Comparison of ENCODE assay signal across 9 cellular contexts in the genomic region with DNA sequence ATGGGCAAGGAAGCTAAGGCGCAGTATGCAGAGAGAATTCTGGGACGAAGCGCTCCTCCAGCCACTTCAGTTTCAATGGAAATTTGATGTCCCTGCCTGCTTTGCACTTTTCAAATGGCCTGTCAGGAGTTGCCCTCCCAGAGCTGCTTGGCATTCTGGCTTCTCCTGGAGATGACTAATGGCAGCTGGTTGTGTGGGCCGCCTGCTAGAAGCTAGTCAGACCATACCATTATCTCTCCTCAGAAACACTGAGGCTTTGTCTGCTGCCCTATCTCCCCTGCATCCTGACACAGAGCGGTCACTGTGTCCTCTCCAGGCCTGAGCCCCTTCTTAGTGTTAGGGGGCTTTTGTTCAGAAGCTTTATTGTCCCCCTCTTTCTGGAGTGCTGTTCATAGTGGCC.
DNase-seq lines count a peak whose midpoint lies in the region; ATAC-seq and TF ChIP-seq lines count a peak whose summit lies in the region.
"Had no signal": no experiment of that assay in that cellular context is flagged by ENCODE, and none has a peak within 500 bp of the region (broad histone marks: within the 10 kb centered on the region; RNA-seq: fewer than 3 reads in every experiment).

No MANE protein-coding gene starts in this region.

- POLR2A ChIA-PET in SK-N-SH (lab: Yijun Ruan, JAX) = no interaction called here
- POLR2A ChIA-PET in naive thymus-derived CD8-positive, alpha-beta T cell (lab: Charles Lee) = no interaction called here

- peaks cover 25% of the 10 kb centered on the region for H3K36me3 Mint-ChIP-seq in GM23338 (ENCODE audit: low read depth)
- peaks cover 0 to 5% (median 0%) of the 10 kb centered on the region in 3 donors for H3K36me3 Mint-ChIP-seq in naive thymus-derived CD8-positive, alpha-beta T cell

- ATAC-seq in GM23338 (peak; percentile 66), HG03159 (IDR thresholded peaks at IDR 0.05; ENCODE audit: unreplicated experiment) (no peak)
- ATAC-seq in naive thymus-derived CD8-positive, alpha-beta T cell = no peak

- no peak for DNase-seq in GM23338 (ENCODE audit: low spot score)
- no peak for DNase-seq in SK-N-SH
- DNase-seq in fibroblast of villous mesenchyme (ENCODE audit: low read depth) = peak; percentile 36
- peak; percentile 98 for DNase-seq in pons (ENCODE audit: low spot score)
- DNase-seq in stimulated activated CD8-positive, alpha-beta memory T cell treated with anti-CD3 and anti-CD28 coated beads, Interleukin-4, amount 100 ng/mL, for 48 hours = no peak
- DNase-seq in activated naive CD4-positive, alpha-beta T cell (lab: John Stamatoyannopoulos, UW) = no peak
- no peak for DNase-seq in naive thymus-derived CD8-positive, alpha-beta T cell
- DNase-seq: activated T-cell treated with anti-CD3 and anti-CD28 coated beads, Interleukin-2, amount 50 U/mL, for 48 hours had no signal

- peaks cover 5% of the 10 kb centered on the region for H3K27me3 Mint-ChIP-seq in GM23338 (ENCODE audit: insufficient read depth, low read depth, poor library complexity)
- no peaks in the 10 kb centered on the region for H3K27me3 Mint-ChIP-seq in naive thymus-derived CD8-positive, alpha-beta T cell

- peak overlapping the region; percentile 94 for H3K27ac Mint-ChIP-seq in GM23338
- H3K27ac Mint-ChIP-seq in naive thymus-derived CD8-positive, alpha-beta T cell = no peak overlapping the region

- H3K9me2 ChIP-seq in GM23338 (ENCODE audit: insufficient read depth) (no peaks in the 10 kb centered on the region), SK-N-SH (no peaks in the 10 kb centered on the region)

- H3K36me3 ChIP-seq in GM23338 (ENCODE audit: insufficient read depth) = no peaks in the 10 kb centered on the region
- no peaks in the 10 kb centered on the region for H3K36me3 ChIP-seq in SK-N-SH (replicated peaks in 1 of 2; ENCODE audit: control insufficient read depth in 1 of 2, insufficient read depth in 2 of 2, low read length in 1 of 2)

- H3K4me2 ChIP-seq in GM23338 (peak overlapping the region; percentile 73), SK-N-SH (peak overlapping the region; percentile 43; the same call in 1 of the 2 replicates)

- 45% methylated on average over 5 of the region's 5 CpGs for WGBS in SK-N-SH (ENCODE audit: low lambda C conversion rate)

- H3K4me1 ChIP-seq in GM23338 (ENCODE audit: insufficient read depth) (peaks cover 62% of the 10 kb centered on the region), SK-N-SH (ENCODE audit: control insufficient read depth in 1 of 2, insufficient read depth in 2 of 2, low read depth in 1 of 2, low read length in 1 of 2) (peaks cover 5 to 22% of the 10 kb centered on the region in 2 experiments; a peak in 3 of 4 replicates)

- no peak for TF ChIP-seq EP300 in SK-N-SH (IDR thresholded peaks at IDR 0.05; ENCODE audit: borderline replicate concordance in 1 of 2, low read depth in 1 of 2, low read length in 1 of 2)

- H3K4me3 Mint-ChIP-seq in GM23338 = peak overlapping the region; percentile 53
- H3K4me3 Mint-ChIP-seq in naive thymus-derived CD8-positive, alpha-beta T cell = no peak overlapping the region

- H2AFZ ChIP-seq in GM23338 (no peak overlapping the region), SK-N-SH (ENCODE audit: low read depth) (peak overlapping the region; percentile 65; the same call in 1 of the 2 replicates)

- H3K27ac ChIP-seq in GM23338 (ENCODE audit: low read depth) = peak overlapping the region; percentile 96
- peak overlapping the region; percentile 18 to 73; a peak in 2 of 4 replicates for H3K27ac ChIP-seq in SK-N-SH (ENCODE audit: low read depth in 2 of 2, low read length in 1 of 2)

- H3K4me1 Mint-ChIP-seq in GM23338 = peaks cover 63% of the 10 kb centered on the region
- peaks cover 0 to 2% (median under 1%) of the 10 kb centered on the region in 4 donors for H3K4me1 Mint-ChIP-seq in naive thymus-derived CD8-positive, alpha-beta T cell

- H3K27me3 ChIP-seq in GM23338 (ENCODE audit: insufficient read depth) = no peaks in the 10 kb centered on the region
- H3K27me3 ChIP-seq in SK-N-SH (ENCODE audit: insufficient read depth) = no peaks in the 10 kb centered on the region

- peaks cover 11% of the 10 kb centered on the region; the same call in 2 of the 3 replicates for H3K9me3 Mint-ChIP-seq in GM23338
- peaks cover 0 to 4% (median 0%) of the 10 kb centered on the region in 9 donors for H3K9me3 Mint-ChIP-seq in naive thymus-derived CD8-positive, alpha-beta T cell

- H3K4me3 ChIP-seq in GM23338 (peak overlapping the region; percentile 28; the same call in 1 of the 2 replicates), SK-N-SH (ENCODE audit: low read depth in 2 of 2, low read length in 1 of 2) (no peak overlapping the region), fibroblast of villous mesenchyme (ENCODE audit: low read depth, low read length) (no peak overlapping the region)

- no peaks in the 10 kb centered on the region for H3K9me3 ChIP-seq in SK-N-SH

- H4K20me1 ChIP-seq in GM23338 (replicated peaks; ENCODE audit: insufficient read depth) (no peaks in the 10 kb centered on the region), SK-N-SH (ENCODE audit: insufficient read depth) (no peaks in the 10 kb centered on the region)

- H3K9ac ChIP-seq in SK-N-SH = peak overlapping the region; percentile 24; the same call in 1 of the 2 replicates

- peaks cover 7% of the 10 kb centered on the region; the same call in 1 of the 2 replicates for H3F3A ChIP-seq in GM23338 (replicated peaks; ENCODE audit: low read depth)
- H3F3A ChIP-seq in SK-N-SH (replicated peaks; ENCODE audit: insufficient read depth) = peaks cover 11% of the 10 kb centered on the region

- CTCF ChIA-PET in SK-N-SH (lab: Yijun Ruan, JAX) = interaction anchor here (1.2 to 1.6 kb wide), 2 partner anchors 38 to 67 kb away, joined by 3 read pairs; no protein-coding TSS in a partner anchor

- no peak for TF ChIP-seq CTCF in GM23338 (conservative IDR thresholded peaks at IDR 0.05; ENCODE audit: low read depth in 2 of 2)
- no peak for TF ChIP-seq CTCF in SK-N-SH (IDR thresholded peaks at IDR 0.05)
- TF ChIP-seq CTCF in fibroblast of villous mesenchyme (IDR thresholded peaks at IDR 0.05; ENCODE audit: insufficient read depth, low read depth, low read length) = no peak

- H3K79me2 ChIP-seq in GM23338 (replicated peaks; ENCODE audit: insufficient read depth) (peaks cover 86% of the 10 kb centered on the region), SK-N-SH (ENCODE audit: insufficient read depth) (peaks cover 33% of the 10 kb centered on the region)

- TF ChIP-seq RAD21 in SK-N-SH (IDR thresholded peaks at IDR 0.05; ENCODE audit: low read length) = no peak

TF ChIP-seq in GM23338, 12 proteins besides CTCF, POLR2A, EP300 and RAD21 (continues in another document):
- TF ChIP-seq JUNB (IDR thresholded peaks at IDR 0.05; ENCODE audit: unreplicated experiment) (no peak), POLR2AphosphoS5 (IDR thresholded peaks at IDR 0.05; ENCODE audit: low read depth) (no peak)

TF ChIP-seq in SK-N-SH, 30 proteins besides CTCF, POLR2A, EP300 and RAD21 (continues in another document):
- TF ChIP-seq RXRA (IDR thresholded peaks at IDR 0.05; ENCODE audit: borderline replicate concordance, low read depth) (no peak), FOXM1 (IDR thresholded peaks at IDR 0.05; ENCODE audit: low read depth) (no peak), TAF1 (IDR thresholded peaks at IDR 0.05; ENCODE audit: borderline replicate concordance, low read depth, low read length) (no peak), MXI1 (IDR thresholded peaks at IDR 0.05; ENCODE audit: low read depth, low read length) (no peak), NFIC (IDR thresholded peaks at IDR 0.05; ENCODE audit: borderline replicate concordance) (peak; percentile 26; the same call in 1 of the 2 replicates), SMC3 (IDR thresholded peaks at IDR 0.05; ENCODE audit: low read depth, low read length) (no peak), JUND (IDR thresholded peaks at IDR 0.05) (peak; percentile 61), TEAD4 (IDR thresholded peaks at IDR 0.05; ENCODE audit: borderline replicate concordance, insufficient read depth) (0 out of 2 replicates have a peak, but pooled peaks have one; percentile 33)
- TF ChIP-seq, protein P1, sequence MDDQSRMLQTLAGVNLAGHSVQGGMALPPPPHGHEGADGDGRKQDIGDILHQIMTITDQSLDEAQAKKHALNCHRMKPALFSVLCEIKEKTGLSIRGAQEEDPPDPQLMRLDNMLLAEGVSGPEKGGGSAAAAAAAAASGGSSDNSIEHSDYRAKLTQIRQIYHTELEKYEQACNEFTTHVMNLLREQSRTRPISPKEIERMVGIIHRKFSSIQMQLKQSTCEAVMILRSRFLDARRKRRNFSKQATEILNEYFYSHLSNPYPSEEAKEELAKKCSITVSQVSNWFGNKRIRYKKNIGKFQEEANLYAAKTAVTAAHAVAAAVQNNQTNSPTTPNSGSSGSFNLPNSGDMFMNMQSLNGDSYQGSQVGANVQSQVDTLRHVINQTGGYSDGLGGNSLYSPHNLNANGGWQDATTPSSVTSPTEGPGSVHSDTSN (IDR thresholded peaks at IDR 0.05) = peak; percentile 84
- TF ChIP-seq, protein P2, sequence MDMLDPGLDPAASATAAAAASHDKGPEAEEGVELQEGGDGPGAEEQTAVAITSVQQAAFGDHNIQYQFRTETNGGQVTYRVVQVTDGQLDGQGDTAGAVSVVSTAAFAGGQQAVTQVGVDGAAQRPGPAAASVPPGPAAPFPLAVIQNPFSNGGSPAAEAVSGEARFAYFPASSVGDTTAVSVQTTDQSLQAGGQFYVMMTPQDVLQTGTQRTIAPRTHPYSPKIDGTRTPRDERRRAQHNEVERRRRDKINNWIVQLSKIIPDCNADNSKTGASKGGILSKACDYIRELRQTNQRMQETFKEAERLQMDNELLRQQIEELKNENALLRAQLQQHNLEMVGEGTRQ (IDR thresholded peaks at IDR 0.05; ENCODE audit: borderline replicate concordance, low read depth, low read length) = no peak

Comparison
In these comparisons a context has a peak if more than half of its experiments do, and no peak if none do; other contexts are left out.
1. DNase-seq: peak in fibroblast of villous mesenchyme (single experiment) and pons (single experiment); none in GM23338 (single experiment), SK-N-SH (single experiment), stimulated activated CD8-positive, alpha-beta memory T cell treated with anti-CD3 and anti-CD28 coated beads, Interleukin-4, amount 100 ng/mL, for 48 hours (single experiment), activated naive CD4-positive, alpha-beta T cell (0 of 4) and naive thymus-derived CD8-positive, alpha-beta T cell (0 of 10).